ENCODE assay signal across 24 cellular contexts in genomic region chr6:78530208-78530607, GRCh38.
"Had no signal": no experiment of that assay in that cellular context is flagged by ENCODE, and none has a peak within 500 bp of the region (broad histone marks: within the 10 kb centered on the region; RNA-seq: fewer than 3 reads in every experiment).

No MANE protein-coding gene starts in this region.

- H3K4me1 ChIP-seq: right atrium auricular region had no signal

- H3K9me3 ChIP-seq: mucosa of descending colon, right atrium auricular region, tibial nerve had no signal

- H3K36me3 ChIP-seq: brain microvascular endothelial cell, right atrium auricular region, tibial nerve had no signal

- H3K27ac ChIP-seq: brain microvascular endothelial cell, coronary artery, right atrium auricular region, tibial nerve had no signal

- DNase-seq: activated B cell treated with CpG ODN at 0.5 μM for 24 hours; activated CD4-positive, alpha-beta T cell treated with anti-CD3 and anti-CD28 coated beads, Interleukin-2, amount 10 ng/mL, durations not matched to agents 7 days and 5 days; activated CD8-positive, alpha-beta memory T cell treated with anti-CD3 and anti-CD28 coated beads, Interleukin-2, amount 50 U/mL, for 48 hours; activated gamma-delta T cell treated with Interleukin-2 at 50 U/mL for 16 hours; activated T-cell treated with anti-CD3 and anti-CD28 coated beads, Interleukin-2, amount 50 U/mL, for 72 hours; brain microvascular endothelial cell; head of caudate nucleus; left colon; mammary epithelial cell; mucosa of descending colon; naive thymus-derived CD8-positive, alpha-beta T cell; occipital lobe; small intestine; stimulated activated CD4-positive, alpha-beta T cell treated with anti-CD3 and anti-CD28 coated beads, Interleukin-4, amount 100 ng/mL, for 24 hours; stimulated activated naive CD4-positive, alpha-beta T cell treated with Interleukin-2 at 50 U/mL for 16 hours; substantia nigra; T-helper 2 cell had no signal

- H3K27me3 ChIP-seq: brain microvascular endothelial cell, right atrium auricular region, tibial nerve had no signal

- ATAC-seq: activated T-cell treated with anti-CD3 and anti-CD28 coated beads, Interleukin-2, amount 50 U/mL, for 72 hours; left colon; mucosa of descending colon; naive thymus-derived CD8-positive, alpha-beta T cell had no signal

- H3K4me3 ChIP-seq: coronary artery, mucosa of descending colon, right atrium auricular region, tibial nerve had no signal

- FAIRE-seq: endothelial cell of umbilical vein, frontal cortex, islet of Langerhans, small intestine, TTC549 had no signal
